ENCODE assay signal across 8 cellular contexts in genomic region chr5:672329-673139, GRCh38. TPM values are rescaled to one million over a fixed set of nuclear protein-coding genes. Genes with fewer than 3 reads are reported as not detected.
DNase-seq lines count a peak whose midpoint lies in the region; ATAC-seq, FAIRE-seq and TF ChIP-seq lines count a peak whose summit lies in the region.

No MANE protein-coding gene starts in this region.

- no peak for TF ChIP-seq POLR2A in GM12878 (IDR thresholded peaks at IDR 0.05; ENCODE audit: low read depth, low read length)

- H3K36me3 ChIP-seq in GM12878 (ENCODE audit: control insufficient read depth in 2 of 2, insufficient read depth in 2 of 2, low read length in 1 of 2) = no peaks in the 10 kb centered on the region; a peak in 1 of 4 replicates

- no peak for FAIRE-seq in GM12878 (lab: Jason Lieb, UNC)

- ATAC-seq in GM12878 (peak; percentile 9), right cardiac atrium (peak; percentile 23 to 49), HG02588 (IDR thresholded peaks at IDR 0.05; ENCODE audit: unreplicated experiment) (no peak), GM19397 (IDR thresholded peaks at IDR 0.05; ENCODE audit: unreplicated experiment) (no peak)

- TF ChIP-seq CTCF in GM12878 (IDR thresholded peaks at IDR 0.05 in 2 of 3, conservative IDR thresholded peaks at IDR 0.05 in 1 of 3; ENCODE audit: control insufficient read depth in 2 of 3, extremely low read depth in 1 of 3, insufficient read depth in 1 of 3, low read depth in 3 of 3, low read length in 3 of 3) = no peak
- TF ChIP-seq CTCF in retinal pigment epithelial cell (conservative IDR thresholded peaks at IDR 0.05; ENCODE audit: low read depth, low read length) = no peak

- 20% methylated on average over 27 of the region's 27 CpGs for WGBS in GM12878 (ENCODE audit: insufficient coverage, insufficient replicate concordance, low lambda C conversion rate, missing lambda C conversion rate)
- WGBS in right cardiac atrium = 5% methylated on average over 27 of the region's 27 CpGs

- H3K27me3 ChIP-seq in GM12878 (replicated peaks in 1 of 2; ENCODE audit: control insufficient read depth in 2 of 2, insufficient read depth in 2 of 2, low read length in 1 of 2) = no peaks in the 10 kb centered on the region
- H3K27me3 ChIP-seq in right cardiac atrium (ENCODE audit: control insufficient read depth, insufficient read depth) = no peaks in the 10 kb centered on the region

- no TSS peak for BruUV-seq in GM12878 (replicated peaks; lab: Mats Ljungman, UMichigan)

- no peak overlapping the region for H2AFZ ChIP-seq in GM12878 (ENCODE audit: control insufficient read depth, low read depth, low read length)

- SMC1A ChIA-PET in GM12878 (lab: Charles Lee; ENCODE audit: uncharacterized antibody, unreplicated experiment) = no interaction called here

- in situ Hi-C loops in GM12878 (cut with MboI) = loop anchor here (5.0 kb wide), 1 partner anchor 230 kb away; no protein-coding TSS in a partner anchor

- H3K79me2 ChIP-seq in GM12878 (ENCODE audit: control insufficient read depth, insufficient read depth, low read length) = no peaks in the 10 kb centered on the region

- H3K4me1 ChIP-seq in GM12878 (ENCODE audit: control insufficient read depth, insufficient read depth, low read length) (no peaks in the 10 kb centered on the region), right cardiac atrium (ENCODE audit: control insufficient read depth, insufficient read depth, low read length) (peaks cover 7% of the 10 kb centered on the region)

- H3K9ac ChIP-seq in GM12878 (ENCODE audit: control insufficient read depth, insufficient read depth, low read length) = no peak overlapping the region

- CTCF ChIA-PET in GM12878 (lab: Yijun Ruan, JAX) = interaction anchor here (0.8 to 0.9 kb wide), 2 partner anchors 230 to 468 kb away, joined by 3 to 4 read pairs; no protein-coding TSS in a partner anchor

- no peak overlapping the region for H3K4me3 ChIP-seq in GM12878
- no peak overlapping the region for H3K4me3 ChIP-seq in right cardiac atrium (ENCODE audit: low read length)
- H3K4me3 ChIP-seq in retinal pigment epithelial cell (ENCODE audit: low read length) = no peak overlapping the region

- TF ChIP-seq RAD21 in GM12878 (IDR thresholded peaks at IDR 0.05; ENCODE audit: insufficient read depth, low read depth, low read length) = no peak

- peak in 1 of 2 experiments; percentile 39; a peak in 1 of 4 replicates for TF ChIP-seq EP300 in GM12878 (IDR thresholded peaks at IDR 0.05; ENCODE audit: borderline replicate concordance in 1 of 2, control insufficient read depth in 1 of 2, low read depth in 2 of 2, low read length in 2 of 2)

- RAD21 ChIA-PET in GM12878 (lab: Charles Lee; ENCODE audit: unreplicated experiment) = interaction anchor here (1.3 kb wide), 1 partner anchor 231 kb away, joined by 5 read pairs; no protein-coding TSS in a partner anchor

- H3K27ac ChIP-seq in GM12878 (ENCODE audit: control insufficient read depth, insufficient read depth) = no peak overlapping the region
- H3K27ac ChIP-seq in right cardiac atrium (ENCODE audit: low read length) = no peak overlapping the region

- peak; percentile 28 for DNase-seq in DMS 273 treated with DMSO at 0.1 percent for 48 hours (lab: John Stamatoyannopoulos, UW)
- DNase-seq in NCI-H1048 (lab: John Stamatoyannopoulos, UW) = peak; percentile 92
- peak; percentile 86 for DNase-seq in T follicular helper cell (ENCODE audit: low read depth)
- no peak for DNase-seq in GM12878 (ENCODE audit: low read depth, low spot score)
- DNase-seq in right cardiac atrium = peak; percentile 92 to 95 (median 95)
- DNase-seq in retinal pigment epithelial cell (ENCODE audit: low read depth) = peak; percentile 95

- intact Hi-C loops in GM12878 (cut with micrococcal nuclease; ENCODE audit: unreplicated experiment) = no loop called here
- intact Hi-C loops in right cardiac atrium (cut with DNase I) = loop anchor here (5.0 kb wide), 1 partner anchor 230 kb away; no protein-coding TSS in a partner anchor

- H4K20me1 ChIP-seq in GM12878 (ENCODE audit: control insufficient read depth, insufficient read depth) = no peaks in the 10 kb centered on the region

- H3K9me3 ChIP-seq in GM12878 (replicated peaks; ENCODE audit: control insufficient read depth, insufficient read depth, low read length) (no peaks in the 10 kb centered on the region), right cardiac atrium (ENCODE audit: control insufficient read depth, low read length) (no peaks in the 10 kb centered on the region)

- H3K4me2 ChIP-seq in GM12878 (ENCODE audit: control insufficient read depth, insufficient read depth) = no peak overlapping the region

- POLR2A ChIA-PET in GM12878 (lab: Charles Lee) = no interaction called here

TF ChIP-seq in GM12878, 131 proteins besides CTCF, POLR2A, EP300 and RAD21:
- peak; percentile 56; the same call in 1 of the 2 replicates for TF ChIP-seq MXI1 (IDR thresholded peaks at IDR 0.05; ENCODE audit: low read depth, low read length)
- TF ChIP-seq USF1 (IDR thresholded peaks at IDR 0.05; ENCODE audit: borderline replicate concordance, extremely low read length, insufficient read depth, low read depth, low read length) = no peak
- TF ChIP-seq BMI1 (IDR thresholded peaks at IDR 0.05; ENCODE audit: borderline replicate concordance) = peak; percentile 60; the same call in 1 of the 2 replicates
- TF ChIP-seq TCF12 (IDR thresholded peaks at IDR 0.05; ENCODE audit: low read depth, low read length) = no peak

RNA-seq across cellular contexts. Expression of gene TPPP, which starts 20.6 kb away (rescaled TPM):
- 0.38 and 0.39 TPM in 2 replicates for total RNA-seq in GM12878 (2013; cell fraction: nucleolus; rRNA removed)
- total RNA-seq in GM12878 (2014; rRNA removed) (under 0.01 TPM in 1 of 2 replicates, not detected in the other), GM12878 (2014; rRNA removed; fragmentation: Illumina TruSeq; extraction: Trizol) (0.04 TPM in 1 of 2 replicates, not detected in the other), GM12878 (2021) (0.03 TPM in 1 of 2 replicates, not detected in the other), right cardiac atrium (10 to 100 TPM; 15.8 to 30.1 (median 22.7) TPM)
- polyA plus RNA-seq in GM12878 (2011; ENCODE audit: low read depth) = 0.18 TPM
- polyA plus RNA-seq in GM12878 (2011; rRNA removed) (0.01 and 0.07 TPM in 2 replicates), GM12878 (2014; fragmentation: Illumina TruSeq; extraction: Trizol) (0.01 TPM in 1 of 2 replicates, not detected in the other), GM12878 (2014; fragmentation: Nextera tagmentation; extraction: Ambion mirVana) (not detected), GM12878 (2014; rRNA removed) (not detected in 2 replicates), GM12878 (2016; fragmentation: Nextera tagmentation; extraction: Ambion mirVana) (under 1 TPM; 0.03 to 0.24 TPM), right cardiac atrium (12.2 TPM)
- 0.12 and 0.13 TPM in 2 replicates for polyA plus RNA-seq in GM12878 (2011; cell fraction: cytosol; rRNA removed)
- 0.16 and 0.19 TPM in 2 replicates for polyA plus RNA-seq in GM12878 (2011; cell fraction: nucleus; rRNA removed)
- polyA plus RNA-seq in GM12878 (2012) = 0.29 and 0.32 TPM in 2 replicates
- polyA minus RNA-seq in GM12878 (2011; rRNA and poly(A)+ RNA removed) = 0.05 and 0.15 TPM in 2 replicates
- polyA minus RNA-seq in GM12878 (2011; cell fraction: cytosol; rRNA and poly(A)+ RNA removed) = not detected in 2 replicates
- polyA minus RNA-seq in GM12878 (2011; cell fraction: nucleus; rRNA and poly(A)+ RNA removed) = under 0.01 and 0.10 TPM in 2 replicates

Comparison
In these comparisons a context has a peak if more than half of its experiments do, and no peak if none do; other contexts are left out.
1. ATAC-seq: peak in GM12878 (single experiment) and right cardiac atrium (2 of 2); none in HG02588 (single experiment) and GM19397 (single experiment).
2. RNA of gene TPPP, which starts 20.6 kb away (total RNA-seq): 15.8 to 30.1 TPM in right cardiac atrium; under 0.01 to 0.39 TPM in GM12878; every median in the first group is over 10 times any median in the second.